Comparison of ENCODE assay signal across 16 cellular contexts in genomic region chr12:87820524-87821194, GRCh38.
DNase-seq lines count a peak whose midpoint lies in the region; ATAC-seq and TF ChIP-seq lines count a peak whose summit lies in the region.
"Had no signal": no experiment of that assay in that cellular context is flagged by ENCODE, and none has a peak within 500 bp of the region (broad histone marks: within the 10 kb centered on the region; RNA-seq: fewer than 3 reads in every experiment).

No MANE protein-coding gene starts in this region.

- H3K4me1 Mint-ChIP-seq in MCF 10A (ENCODE audit: insufficient read depth, unreplicated experiment) (peaks cover 27% of the 10 kb centered on the region), CD14-positive monocyte (no peaks in the 10 kb centered on the region)
- H3K4me1 Mint-ChIP-seq: activated CD4-positive, alpha-beta memory T cell treated with anti-CD3 and anti-CD28 coated beads, Interleukin-2, amount 10 ng/mL, durations not matched to agents 7 days and 5 days; central memory CD8-positive, alpha-beta T cell; naive B cell had no signal

- no peaks in the 10 kb centered on the region for H3K4me1 ChIP-seq in breast epithelium
- H3K4me1 ChIP-seq: esophagus squamous epithelium had no signal

- DNase-seq in MCF 10A (ENCODE audit: unreplicated experiment): peak; percentile 64
- no peak for DNase-seq in breast epithelium (ENCODE audit: low spot score in 2 of 2)
- DNase-seq in astrocyte of the hippocampus (ENCODE audit: low read depth, low spot score): peak; percentile 79
- peak; percentile 90 for DNase-seq in kidney epithelial cell (ENCODE audit: low read depth)
- no peak for DNase-seq in NCI-H2107 (lab: John Stamatoyannopoulos, UW)
- DNase-seq in NCI-H345 treated with DMSO at 0.1 percent for 48 hours (lab: John Stamatoyannopoulos, UW; ENCODE audit: unreplicated experiment): no peak
- DNase-seq in left lobe of liver (ENCODE audit: low spot score): no peak
- no peak for DNase-seq in CD14-positive monocyte (ENCODE audit: low spot score)
- DNase-seq: activated CD4-positive, alpha-beta memory T cell treated with anti-CD3 and anti-CD28 coated beads, Interleukin-2, amount 10 ng/mL, durations not matched to agents 7 days and 5 days; activated effector memory CD4-positive, alpha-beta T cell treated with anti-CD3 and anti-CD28 coated beads, Interleukin-2, amount 50 U/mL, for 16 hours; esophagus squamous epithelium; naive B cell; NCI-H2171 treated with DMSO at 0.1 percent for 48 hours had no signal

- H3K36me3 Mint-ChIP-seq in MCF 10A (ENCODE audit: insufficient read depth, unreplicated experiment): no peaks in the 10 kb centered on the region
- H3K36me3 Mint-ChIP-seq in CD14-positive monocyte: no peaks in the 10 kb centered on the region
- H3K36me3 Mint-ChIP-seq: naive B cell had no signal

- CTCF ChIA-PET in MCF 10A (lab: Yijun Ruan, JAX): no interaction called here

- H3K9me3 Mint-ChIP-seq in MCF 10A (ENCODE audit: unreplicated experiment) (peaks cover 9% of the 10 kb centered on the region), CD14-positive monocyte (peaks cover 0 to 5% (median 0%) of the 10 kb centered on the region in 7 donors)
- H3K9me3 Mint-ChIP-seq: activated CD4-positive, alpha-beta memory T cell treated with anti-CD3 and anti-CD28 coated beads, Interleukin-2, amount 10 ng/mL, durations not matched to agents 7 days and 5 days had no signal

- no peak for ATAC-seq in left lobe of liver
- ATAC-seq: sciatic nerve had no signal

- POLR2A ChIA-PET in MCF 10A (lab: Yijun Ruan, JAX): interaction anchor here (0.8 to 1.1 kb wide), 3 partner anchors 10 to 136 kb away, joined by 3 to 5 read pairs (median 3); no protein-coding TSS in a partner anchor

- H3K36me3 ChIP-seq in breast epithelium: no peaks in the 10 kb centered on the region
- H3K36me3 ChIP-seq in kidney epithelial cell (ENCODE audit: control insufficient read depth, insufficient read depth, low read length): no peaks in the 10 kb centered on the region
- H3K36me3 ChIP-seq: esophagus squamous epithelium, thoracic aorta had no signal

- peak overlapping the region; percentile 62 for H3K4me3 Mint-ChIP-seq in MCF 10A (ENCODE audit: unreplicated experiment)
- H3K4me3 Mint-ChIP-seq in CD14-positive monocyte: no peak overlapping the region
- H3K4me3 Mint-ChIP-seq: activated CD4-positive, alpha-beta memory T cell treated with anti-CD3 and anti-CD28 coated beads, Interleukin-2, amount 10 ng/mL, durations not matched to agents 7 days and 5 days; central memory CD8-positive, alpha-beta T cell; naive B cell had no signal

- no peak for TF ChIP-seq POLR2A in breast epithelium (IDR thresholded peaks at IDR 0.05)

- H3K27me3 ChIP-seq in breast epithelium (no peaks in the 10 kb centered on the region), kidney epithelial cell (ENCODE audit: control insufficient read depth, insufficient read depth, low read length) (no peaks in the 10 kb centered on the region)
- H3K27me3 ChIP-seq: esophagus squamous epithelium had no signal

- H3K4me3 ChIP-seq in breast epithelium (no peak overlapping the region), kidney epithelial cell (ENCODE audit: low read depth, low read length) (peak overlapping the region; percentile 12)
- H3K4me3 ChIP-seq: esophagus squamous epithelium, thoracic aorta had no signal

- intact Hi-C loops in MCF 10A (cut with micrococcal nuclease) (loop anchor here (5.0 kb wide), 1 partner anchor 63 kb away; no protein-coding TSS in a partner anchor), breast epithelium (cut with DNase I; ENCODE audit: low total_unique reads) (no loop called here), CD14-positive monocyte (cut with micrococcal nuclease) (no loop called here)

- no peak overlapping the region for H3K27ac ChIP-seq in breast epithelium
- H3K27ac ChIP-seq: esophagus squamous epithelium, thoracic aorta had no signal

- no peak for TF ChIP-seq CTCF in MCF 10A (IDR thresholded peaks at IDR 0.05; ENCODE audit: unreplicated experiment)
- no peak for TF ChIP-seq CTCF in breast epithelium (IDR thresholded peaks at IDR 0.05)
- TF ChIP-seq CTCF in kidney epithelial cell (IDR thresholded peaks at IDR 0.05; ENCODE audit: insufficient read depth, low read length, poor library complexity, severe bottlenecking): no peak
- TF ChIP-seq CTCF in CD14-positive monocyte (IDR thresholded peaks at IDR 0.05): no peak

- no peaks in the 10 kb centered on the region for H3K9me3 ChIP-seq in breast epithelium
- H3K9me3 ChIP-seq: esophagus squamous epithelium, thoracic aorta had no signal

- H3K27ac Mint-ChIP-seq in MCF 10A (ENCODE audit: low read depth, unreplicated experiment): peak overlapping the region; percentile 97
- H3K27ac Mint-ChIP-seq in CD14-positive monocyte: no peak overlapping the region
- H3K27ac Mint-ChIP-seq: activated CD4-positive, alpha-beta memory T cell treated with anti-CD3 and anti-CD28 coated beads, Interleukin-2, amount 10 ng/mL, durations not matched to agents 7 days and 5 days; naive B cell had no signal

- H3K27me3 Mint-ChIP-seq in MCF 10A (ENCODE audit: insufficient read depth, unreplicated experiment) (no peaks in the 10 kb centered on the region), CD14-positive monocyte (ENCODE audit: low read depth in 3 of 3) (peaks cover 0 to under 1% (median 0%) of the 10 kb centered on the region in 3 donors)
- H3K27me3 Mint-ChIP-seq: activated CD4-positive, alpha-beta memory T cell treated with anti-CD3 and anti-CD28 coated beads, Interleukin-2, amount 10 ng/mL, durations not matched to agents 7 days and 5 days; central memory CD8-positive, alpha-beta T cell had no signal

- TSS peak; percentile 86 for BruUV-seq in MCF 10A (replicated peaks; lab: Mats Ljungman, UMichigan)

Comparison
In these comparisons a context has a peak if more than half of its experiments do, and no peak if none do; other contexts are left out.
1. DNase-seq: peak in MCF 10A (single experiment), astrocyte of the hippocampus (single experiment) and kidney epithelial cell (single experiment); none in breast epithelium (0 of 2), NCI-H2107 (single experiment), NCI-H345 treated with DMSO at 0.1 percent for 48 hours (single experiment), left lobe of liver (single experiment) and CD14-positive monocyte (single experiment).